Comparison of ENCODE assay signal across 7 cellular contexts in the genomic region with DNA sequence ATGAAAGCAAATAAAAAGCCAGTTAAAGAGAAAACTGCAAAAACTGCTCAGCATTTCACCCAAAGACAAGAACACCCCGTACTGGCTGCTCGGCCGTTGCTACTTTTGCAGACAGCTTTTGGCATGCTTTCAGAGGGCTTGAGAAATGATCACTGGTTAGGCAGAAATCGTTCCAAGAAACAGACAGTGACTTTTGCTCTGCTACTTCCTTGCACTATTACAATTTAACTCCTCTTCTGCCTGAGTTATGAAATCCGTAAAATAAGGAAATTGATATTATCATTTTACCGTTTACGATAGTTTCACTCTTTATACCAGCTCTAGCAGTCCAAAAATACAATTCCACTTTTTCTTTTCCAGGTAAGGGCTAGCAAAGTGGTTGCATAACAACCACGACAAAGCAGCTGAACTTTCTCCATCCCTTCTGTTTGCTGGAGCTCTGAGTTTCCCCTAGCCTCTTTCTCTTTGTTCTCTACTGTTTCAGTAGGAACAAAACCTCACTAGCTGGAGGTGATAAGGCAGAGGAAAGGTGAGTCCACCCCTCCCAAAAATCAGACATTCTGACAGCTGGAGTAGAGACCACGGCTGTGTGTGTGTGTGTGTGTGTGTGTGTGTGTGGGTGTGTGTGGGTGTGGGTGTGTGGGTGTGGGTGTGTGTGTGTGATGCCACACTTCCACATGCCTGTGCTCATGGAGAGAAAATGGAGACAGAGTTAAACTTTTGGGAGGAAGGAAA.
DNase-seq lines count a peak whose midpoint lies in the region; ATAC-seq and TF ChIP-seq lines count a peak whose summit lies in the region.

No MANE protein-coding gene starts in this region.

- H3K9me3 ChIP-seq in transverse colon: no peaks in the 10 kb centered on the region

- no peaks in the 10 kb centered on the region for H3K36me3 ChIP-seq in transverse colon

- DNase-seq in MV-4-11 (lab: John Stamatoyannopoulos, UW) (peak; percentile 86), caudate nucleus (lab: John Stamatoyannopoulos, UW) (peak in 4 of 61 donors; percentile 3 to 18 (median 11)), mesothelial cell of epicardium (ENCODE audit: low spot score in 2 of 2, unreplicated experiment in 2 of 2) (no peak), transverse colon (peak; percentile 47), UCSD-AML1 (lab: John Stamatoyannopoulos, UW; ENCODE audit: unreplicated experiment) (no peak)
- no peak for DNase-seq in activated naive CD4-positive, alpha-beta T cell treated with anti-CD3 and anti-CD28 coated beads, Interleukin-2, amount 50 U/mL, for 72 hours (ENCODE audit: low spot score in 2 of 2)

- WGBS in transverse colon (ENCODE audit: low coverage in 1 of 2), 2 donors: 8 to 14% methylated on average over 7 to 9 of the region's 9 CpGs

- TF ChIP-seq POLR2A in transverse colon (IDR thresholded peaks at IDR 0.05): no peak

- H3K36me3 Mint-ChIP-seq in mesothelial cell of epicardium: no peaks in the 10 kb centered on the region
- peaks cover 4 to 8% of the 10 kb centered on the region in 2 donors for H3K36me3 Mint-ChIP-seq in activated naive CD4-positive, alpha-beta T cell treated with anti-CD3 and anti-CD28 coated beads, Interleukin-2, amount 50 U/mL, for 72 hours

- no peaks in the 10 kb centered on the region for H3K27me3 Mint-ChIP-seq in mesothelial cell of epicardium (ENCODE audit: low read depth)

- H3K9me3 Mint-ChIP-seq in mesothelial cell of epicardium: no peaks in the 10 kb centered on the region
- peaks cover 0 to 8% of the 10 kb centered on the region in 2 donors for H3K9me3 Mint-ChIP-seq in activated naive CD4-positive, alpha-beta T cell treated with anti-CD3 and anti-CD28 coated beads, Interleukin-2, amount 50 U/mL, for 72 hours

- TF ChIP-seq CTCF in mesothelial cell of epicardium (IDR thresholded peaks at IDR 0.05; ENCODE audit: unreplicated experiment) (no peak), transverse colon (IDR thresholded peaks at IDR 0.05) (no peak)

- H3K4me3 ChIP-seq in transverse colon: peak overlapping the region in 3 of 4 donors; percentile 1 to 42 (median 12)

- in situ Hi-C loops in transverse colon (cut with MboI; ENCODE audit: low pct_ligation_motif_present in 1 of 4, low pct_unique_long_range_greater_than_20kb in 1 of 4, low sequenced_read_pairs in 3 of 4): no loop called here

- TF ChIP-seq EP300 in transverse colon (IDR thresholded peaks at IDR 0.05; ENCODE audit: low read depth): no peak

- H3K4me1 Mint-ChIP-seq in mesothelial cell of epicardium: peaks cover 25% of the 10 kb centered on the region

- H3K4me3 Mint-ChIP-seq in mesothelial cell of epicardium: no peak overlapping the region

- H3K27ac ChIP-seq in caudate nucleus (ENCODE audit: low read depth, low read length) (peak overlapping the region; percentile 31), transverse colon (peak overlapping the region; percentile 61 to 79 (median 72))

- no peaks in the 10 kb centered on the region for H3K27me3 ChIP-seq in transverse colon

- peaks cover 10 to 26% (median 14%) of the 10 kb centered on the region in 4 donors for H3K4me1 ChIP-seq in transverse colon

- no peak for ATAC-seq in GM21367 (IDR thresholded peaks at IDR 0.05; ENCODE audit: unreplicated experiment)
- ATAC-seq in activated naive CD4-positive, alpha-beta T cell treated with anti-CD3 and anti-CD28 coated beads, Interleukin-2, amount 50 U/mL, for 72 hours: no peak

- intact Hi-C loops in transverse colon (cut with DNase I; ENCODE audit: low total_unique reads): no loop called here

- peak overlapping the region; percentile 45 for H3K27ac Mint-ChIP-seq in mesothelial cell of epicardium
- H3K27ac Mint-ChIP-seq in activated naive CD4-positive, alpha-beta T cell treated with anti-CD3 and anti-CD28 coated beads, Interleukin-2, amount 50 U/mL, for 72 hours: no peak overlapping the region

Comparison
In these comparisons a context has a peak if more than half of its experiments do, and no peak if none do; other contexts are left out.
1. DNase-seq: peak in MV-4-11 (single experiment) and transverse colon (single experiment); none in mesothelial cell of epicardium (0 of 2), UCSD-AML1 (single experiment) and activated naive CD4-positive, alpha-beta T cell treated with anti-CD3 and anti-CD28 coated beads, Interleukin-2, amount 50 U/mL, for 72 hours (0 of 2).